In genomic region chr1:159068877-159069276, GRCh38 we compare ENCODE assay signal across 18 cellular contexts. TPM values are rescaled to one million over a fixed set of nuclear protein-coding genes. Genes with fewer than 3 reads are reported as not detected.
DNase-seq lines count a peak whose midpoint lies in the region; ATAC-seq and TF ChIP-seq lines count a peak whose summit lies in the region.
"Had no signal": no experiment of that assay in that cellular context is flagged by ENCODE, and none has a peak within 500 bp of the region (broad histone marks: within the 10 kb centered on the region; RNA-seq: fewer than 3 reads in every experiment).

No MANE protein-coding gene starts in this region.

- intact Hi-C loops in activated CD4-positive, alpha-beta memory T cell treated with anti-CD3 and anti-CD28 coated beads for 36 hours (cut with micrococcal nuclease): loop anchor here (1.0 kb wide), 1 partner anchor 7 kb away; the partner anchor contains the start of gene AIM2
- intact Hi-C loops in Calu3 (cut with micrococcal nuclease; ENCODE audit: unreplicated experiment): no loop called here

- H3K4me1 ChIP-seq in CD4-positive, CD25-positive, alpha-beta regulatory T cell (ENCODE audit: control insufficient read depth, insufficient read depth, low read length, poor library complexity, severe bottlenecking): peaks cover 20% of the 10 kb centered on the region
- H3K4me1 ChIP-seq: colonic mucosa had no signal

- no peaks in the 10 kb centered on the region for H3K27me3 ChIP-seq in CD4-positive, CD25-positive, alpha-beta regulatory T cell (ENCODE audit: control insufficient read depth, insufficient read depth, low read length)
- H3K27me3 ChIP-seq: colonic mucosa had no signal

- no peaks in the 10 kb centered on the region for H3K36me3 ChIP-seq in CD4-positive, CD25-positive, alpha-beta regulatory T cell (ENCODE audit: control insufficient read depth, insufficient read depth, low read length)
- H3K36me3 ChIP-seq: colonic mucosa had no signal

- BruUV-seq in Calu3 (replicated peaks; lab: Mats Ljungman, UMichigan): no TSS peak

- no peak for DNase-seq in CD4-positive, CD25-positive, alpha-beta regulatory T cell
- DNase-seq in LHCN-M2 (ENCODE audit: low read depth): peak; percentile 58
- DNase-seq in activated CD4-positive, alpha-beta memory T cell treated with anti-CD3 and anti-CD28 coated beads for 36 hours: no peak
- DNase-seq in iris pigment epithelial cell (ENCODE audit: low read depth): peak; percentile 86
- DNase-seq in stimulated activated CD4-positive, alpha-beta T cell treated with anti-CD3 and anti-CD28 coated beads, Interleukin-4, amount 100 ng/mL, for 24 hours: no peak
- no peak for DNase-seq in NCI-H2196 (lab: John Stamatoyannopoulos, UW; ENCODE audit: unreplicated experiment)
- no peak for DNase-seq in activated CD4-positive, alpha-beta T cell treated with anti-CD3 and anti-CD28 coated beads for 1 hour
- no peak for DNase-seq in Calu3
- DNase-seq: activated CD4-positive, CD25-positive, alpha-beta regulatory T cell; CD8-positive, alpha-beta T cell; colonic mucosa; H9; left colon; NCI-H2171 treated with DMSO at 0.1 percent for 48 hours had no signal

- H3K9me3 ChIP-seq in CD4-positive, CD25-positive, alpha-beta regulatory T cell (ENCODE audit: control insufficient read depth in 2 of 2, low read length in 2 of 2): no peaks in the 10 kb centered on the region
- H3K9me3 ChIP-seq: colonic mucosa had no signal

- POLR2A ChIA-PET in activated CD4-positive, alpha-beta memory T cell treated with anti-CD3 and anti-CD28 coated beads for 36 hours (lab: Charles Lee): interaction anchor here (1.2 to 2.2 kb wide), 5 partner anchors 8 to 59 kb away, joined by 5 to 11 read pairs (median 6); partner anchors contain the start of genes AIM2 and IFI16

- H3K36me3 Mint-ChIP-seq in CD4-positive, CD25-positive, alpha-beta regulatory T cell: no peaks in the 10 kb centered on the region
- H3K36me3 Mint-ChIP-seq in activated CD4-positive, alpha-beta memory T cell treated with anti-CD3 and anti-CD28 coated beads for 36 hours: peaks cover 89% of the 10 kb centered on the region
- H3K36me3 Mint-ChIP-seq in Calu3 (ENCODE audit: insufficient read depth, unreplicated experiment): no peaks in the 10 kb centered on the region
- H3K36me3 Mint-ChIP-seq: CD8-positive, alpha-beta T cell had no signal

- CTCF ChIA-PET in activated CD4-positive, alpha-beta memory T cell treated with anti-CD3 and anti-CD28 coated beads for 36 hours (lab: Charles Lee): interaction anchor here (0.7 to 6.4 kb wide), 3 partner anchors 21 to 613 kb away, joined by 3 to 52 read pairs (median 3); no protein-coding TSS in a partner anchor
- CTCF ChIA-PET in Calu3 (lab: Charles Lee): interaction anchor here (0.7 kb wide), 2 partner anchors 9 to 59 kb away, joined by 3 read pairs; partner anchors contain the start of gene IFI16

- no peaks in the 10 kb centered on the region for H3K27me3 Mint-ChIP-seq in CD4-positive, CD25-positive, alpha-beta regulatory T cell
- no peaks in the 10 kb centered on the region for H3K27me3 Mint-ChIP-seq in activated CD4-positive, alpha-beta memory T cell treated with anti-CD3 and anti-CD28 coated beads for 36 hours
- H3K27me3 Mint-ChIP-seq in Calu3 (ENCODE audit: unreplicated experiment): no peaks in the 10 kb centered on the region

- H3K4me3 ChIP-seq in CD4-positive, CD25-positive, alpha-beta regulatory T cell (ENCODE audit: low read depth, low read length): peak overlapping the region; percentile 64
- H3K4me3 ChIP-seq: colonic mucosa, smooth muscle cell had no signal

- no peak for ATAC-seq in CD4-positive, CD25-positive, alpha-beta regulatory T cell (ENCODE audit: low read depth in 2 of 2)
- ATAC-seq: HepG2, left colon had no signal

- no peaks in the 10 kb centered on the region for H3K9me3 Mint-ChIP-seq in CD4-positive, CD25-positive, alpha-beta regulatory T cell
- no peaks in the 10 kb centered on the region for H3K9me3 Mint-ChIP-seq in activated CD4-positive, alpha-beta memory T cell treated with anti-CD3 and anti-CD28 coated beads for 36 hours
- H3K9me3 Mint-ChIP-seq in Calu3 (ENCODE audit: low read depth, unreplicated experiment): no peaks in the 10 kb centered on the region
- H3K9me3 Mint-ChIP-seq: activated T-helper 2 cell treated with anti-CD3 and anti-CD28 coated beads, Interferon-gamma antibody, Interleukin-2, Interleukin-4, amounts not matched to agents 10 μg/mL and 5 μg/mL and 100 μg/mL, durations not matched to agents 14 hours and 24 hours and 36 hours; CD8-positive, alpha-beta T cell; H9 had no signal

- H3K27ac ChIP-seq in CD4-positive, CD25-positive, alpha-beta regulatory T cell (ENCODE audit: insufficient read depth, low read length, poor library complexity, severe bottlenecking): peak overlapping the region; percentile 79

- no peak overlapping the region for H3K4me3 Mint-ChIP-seq in CD4-positive, CD25-positive, alpha-beta regulatory T cell
- H3K4me3 Mint-ChIP-seq in activated CD4-positive, alpha-beta memory T cell treated with anti-CD3 and anti-CD28 coated beads for 36 hours: no peak overlapping the region
- no peak overlapping the region for H3K4me3 Mint-ChIP-seq in Calu3 (ENCODE audit: low read depth, unreplicated experiment)
- H3K4me3 Mint-ChIP-seq: H9 had no signal

- no peak for TF ChIP-seq CTCF in Calu3 (IDR thresholded peaks at IDR 0.05; ENCODE audit: unreplicated experiment)

- H3K27ac Mint-ChIP-seq in CD4-positive, CD25-positive, alpha-beta regulatory T cell: peak overlapping the region in 2 of 3 donors; percentile 94 to 97
- peak overlapping the region; percentile 28 for H3K27ac Mint-ChIP-seq in activated CD4-positive, alpha-beta memory T cell treated with anti-CD3 and anti-CD28 coated beads for 36 hours
- H3K27ac Mint-ChIP-seq in Calu3 (ENCODE audit: unreplicated experiment): no peak overlapping the region
- H3K27ac Mint-ChIP-seq: H9 had no signal

- peaks cover 21 to 39% (median 27%) of the 10 kb centered on the region in 4 donors for H3K4me1 Mint-ChIP-seq in CD4-positive, CD25-positive, alpha-beta regulatory T cell
- H3K4me1 Mint-ChIP-seq in activated CD4-positive, alpha-beta memory T cell treated with anti-CD3 and anti-CD28 coated beads for 36 hours (ENCODE audit: low read depth): peaks cover 73% of the 10 kb centered on the region
- no peaks in the 10 kb centered on the region for H3K4me1 Mint-ChIP-seq in Calu3 (ENCODE audit: low read depth, unreplicated experiment)

RNA-seq across cellular contexts. Expression of gene AIM2, which starts 7.7 kb away (rescaled TPM):
- total RNA-seq in CD4-positive, CD25-positive, alpha-beta regulatory T cell: 6.2 TPM
- 10 to 100 TPM in 2 of 4 donors, 1 to 10 TPM in 2; 6.9 to 13.5 (median 8.8) TPM for polyA plus RNA-seq in CD4-positive, CD25-positive, alpha-beta regulatory T cell
- total RNA-seq in LHCN-M2 (2014; rRNA removed) (0.71 TPM in 1 of 2 replicates, not detected in the other), Calu3 (2022) (not detected in 2 replicates)
- not detected for polyA plus RNA-seq in LHCN-M2 (2012)
- 100 to 1,000 TPM; 216 to 224 TPM for total RNA-seq in activated CD4-positive, alpha-beta memory T cell treated with anti-CD3 and anti-CD28 coated beads for 36 hours
- total RNA-seq: glomerular endothelial cell, HepG2 had no signal
- polyA plus RNA-seq: HepG2 had no signal

RNA-seq across cellular contexts. Expression of gene IFI16, which starts 59.2 kb away (rescaled TPM):
- total RNA-seq in CD4-positive, CD25-positive, alpha-beta regulatory T cell: 130 TPM
- polyA plus RNA-seq in CD4-positive, CD25-positive, alpha-beta regulatory T cell: 100 to 1,000 TPM in 2 of 4 donors, 10 to 100 TPM in 2; 90.4 to 117 (median 101) TPM
- total RNA-seq in LHCN-M2 (2014; rRNA removed) (62.2 and 106 TPM in 2 replicates), Calu3 (2022) (52.8 and 84.5 TPM in 2 replicates)
- 54.6 TPM for polyA plus RNA-seq in LHCN-M2 (2012)
- total RNA-seq in activated CD4-positive, alpha-beta memory T cell treated with anti-CD3 and anti-CD28 coated beads for 36 hours: 100 to 1,000 TPM; 215 to 220 TPM
- total RNA-seq: HepG2 had no signal
- polyA plus RNA-seq: HepG2 had no signal

Comparison
In these comparisons a context has a peak if more than half of its experiments do, and no peak if none do; other contexts are left out.
1. DNase-seq: peak in LHCN-M2 (single experiment) and iris pigment epithelial cell (single experiment); none in CD4-positive, CD25-positive, alpha-beta regulatory T cell (0 of 3), activated CD4-positive, alpha-beta memory T cell treated with anti-CD3 and anti-CD28 coated beads for 36 hours (single experiment), stimulated activated CD4-positive, alpha-beta T cell treated with anti-CD3 and anti-CD28 coated beads, Interleukin-4, amount 100 ng/mL, for 24 hours (single experiment), NCI-H2196 (single experiment), activated CD4-positive, alpha-beta T cell treated with anti-CD3 and anti-CD28 coated beads for 1 hour (single experiment) and Calu3 (single experiment).
2. RNA of gene AIM2, which starts 7.7 kb away (total RNA-seq): 216 to 224 TPM in activated CD4-positive, alpha-beta memory T cell treated with anti-CD3 and anti-CD28 coated beads for 36 hours; 6.2 TPM in CD4-positive, CD25-positive, alpha-beta regulatory T cell (single experiment), 0.71 TPM in LHCN-M2 and not detected in Calu3; every median in the first group is over 10 times any median in the second.